ENCODE assay signal across 8 cellular contexts in genomic region chr10:98170249-98171117, GRCh38. TPM values are rescaled to one million over a fixed set of nuclear protein-coding genes. Genes with fewer than 3 reads are reported as not detected.
DNase-seq lines count a peak whose midpoint lies in the region; ATAC-seq, FAIRE-seq and TF ChIP-seq lines count a peak whose summit lies in the region.

No MANE protein-coding gene starts in this region.

- H3K27ac ChIP-seq in A549 (no peak overlapping the region), lung (ENCODE audit: low read depth in 1 of 2, low read length in 1 of 2) (no peak overlapping the region), urinary bladder (ENCODE audit: low read depth) (peak overlapping the region; percentile 16)

- H3K4me2 ChIP-seq in A549 = no peak overlapping the region

- TF ChIP-seq RAD21 in A549 (conservative IDR thresholded peaks at IDR 0.05 in 1 of 2, IDR thresholded peaks at IDR 0.05 in 1 of 2) = peak; percentile 56 to 58

- TF ChIP-seq POLR2A in A549 (IDR thresholded peaks at IDR 0.05; ENCODE audit: low read length) = no peak

- 43% methylated on average over 3 of the region's 3 CpGs for WGBS in A549 (ENCODE audit: missing lambda C conversion rate)
- WGBS in lung, 2 donors = 56 to 66% methylated on average over 3 of the region's 3 CpGs
- 54% methylated on average over 3 of the region's 3 CpGs for WGBS in urinary bladder

- ATAC-seq in A549 = peak; percentile 95 to 97
- ATAC-seq in HG03378 (IDR thresholded peaks at IDR 0.05; ENCODE audit: unreplicated experiment) = peak; percentile 44
- no peak for ATAC-seq in lung (ENCODE audit: insufficient read depth, low FRiP score)
- ATAC-seq in GM21528 (IDR thresholded peaks at IDR 0.05; ENCODE audit: low FRiP score, unreplicated experiment) = no peak

- POLR2A ChIA-PET in A549 (lab: Yijun Ruan, JAX) = no interaction called here

- H3K27me3 ChIP-seq in lung (ENCODE audit: control insufficient read depth, insufficient read depth) = no peaks in the 10 kb centered on the region

- TF ChIP-seq EP300 in A549 (IDR thresholded peaks at IDR 0.05) = no peak

- peaks cover 0 to 8% of the 10 kb centered on the region in 2 donors for H3K36me3 ChIP-seq in lung (ENCODE audit: control insufficient read depth in 2 of 2, insufficient read depth in 2 of 2, low read length in 2 of 2)
- peaks cover 1% of the 10 kb centered on the region for H3K36me3 ChIP-seq in urinary bladder (ENCODE audit: insufficient read depth)

- TF ChIP-seq CTCF in A549 (IDR thresholded peaks at IDR 0.05) (peak; percentile 66), lung (IDR thresholded peaks at IDR 0.05; ENCODE audit: control extremely low read depth, extremely low read depth) (peak; percentile 57)

- H3K4me3 ChIP-seq in A549 (no peak overlapping the region), lung (no peak overlapping the region), urinary bladder (ENCODE audit: low read depth, low read length) (no peak overlapping the region)

- no peaks in the 10 kb centered on the region for H3K9me3 ChIP-seq in A549
- H3K9me3 ChIP-seq in lung (ENCODE audit: control insufficient read depth in 2 of 2, insufficient read depth in 1 of 2, low read length in 1 of 2) = no peaks in the 10 kb centered on the region

- CTCF ChIA-PET in A549 (lab: Yijun Ruan, JAX) = interaction anchor here (0.6 to 4.0 kb wide), 38 partner anchors 8 to 1351 kb away, joined by 3 to 45 read pairs (median 4); partner anchors contain the start of gene R3HCC1L

- no peak for FAIRE-seq in A549 (lab: Jason Lieb, UNC)

- no peaks in the 10 kb centered on the region for H3K4me1 ChIP-seq in A549
- H3K4me1 ChIP-seq in lung (ENCODE audit: control insufficient read depth in 2 of 2, insufficient read depth in 2 of 2, low read length in 2 of 2) = peaks cover 1 to 12% of the 10 kb centered on the region in 2 donors
- H3K4me1 ChIP-seq in urinary bladder (ENCODE audit: insufficient read depth) = no peaks in the 10 kb centered on the region

- DNase-seq in A549 (ENCODE audit: low read depth in 1 of 2, low spot score in 1 of 2) (peak; percentile 44 to 61), DMS53 treated with DMSO at 0.1 percent for 48 hours (lab: John Stamatoyannopoulos, UW; ENCODE audit: unreplicated experiment) (peak; percentile 75), RPMI8226 (peak; percentile 40), dermis blood vessel endothelial cell (peak; percentile 80), lung (ENCODE audit: low spot score) (no peak)

TF ChIP-seq in A549, 52 proteins besides CTCF, POLR2A, EP300 and RAD21:
- no peak for TF ChIP-seq MAFK (IDR thresholded peaks at IDR 0.05; ENCODE audit: partially characterized antibody)
- TF ChIP-seq TFCP2L1 (CRISPR knock-in tag; IDR thresholded peaks at IDR 0.05) = no peak
- peak; percentile 63 for TF ChIP-seq SMC3 (IDR thresholded peaks at IDR 0.05)
TF ChIP-seq in A549: peak in this region for 1.

RNA-seq across cellular contexts. Expression of gene R3HCC1L, which starts 36.0 kb away (rescaled TPM):
- polyA plus RNA-seq in A549 (2011; rRNA removed) (13.8 and 15.2 TPM in 2 replicates), A549 (2017; fragmentation: RNase III; extraction: RNeasy Plus Mini Kit Qiagen cat#74134 plus additional on column Dnase treatment) (11.0 to 11.9 TPM (median 11.4 TPM) in 3 replicates), lung (1 to 10 TPM; 5.0 to 9.0 TPM), urinary bladder (9.5 TPM)
- polyA plus RNA-seq in A549 (2012; cell fraction: cytosol; rRNA removed) = 4.7 and 4.8 TPM in 2 replicates
- polyA plus RNA-seq in A549 (2012; cell fraction: nucleus; rRNA removed) = 3.0 and 5.1 TPM in 2 replicates
- polyA minus RNA-seq in A549 (2011; rRNA and poly(A)+ RNA removed) = 10.9 and 13.2 TPM in 2 replicates
- total RNA-seq in dermis blood vessel endothelial cell (14.3 and 16.8 TPM in 2 replicates), lung (10 to 100 TPM; 13.5 to 39.4 TPM), urinary bladder (24.0 TPM)

Comparison
In these comparisons a context has a peak if more than half of its experiments do, and no peak if none do; other contexts are left out.
1. ATAC-seq: peak in A549 (2 of 2) and HG03378 (single experiment); none in lung (single experiment) and GM21528 (single experiment).